17 cellular contexts compared by ENCODE assay signal in the genomic region with DNA sequence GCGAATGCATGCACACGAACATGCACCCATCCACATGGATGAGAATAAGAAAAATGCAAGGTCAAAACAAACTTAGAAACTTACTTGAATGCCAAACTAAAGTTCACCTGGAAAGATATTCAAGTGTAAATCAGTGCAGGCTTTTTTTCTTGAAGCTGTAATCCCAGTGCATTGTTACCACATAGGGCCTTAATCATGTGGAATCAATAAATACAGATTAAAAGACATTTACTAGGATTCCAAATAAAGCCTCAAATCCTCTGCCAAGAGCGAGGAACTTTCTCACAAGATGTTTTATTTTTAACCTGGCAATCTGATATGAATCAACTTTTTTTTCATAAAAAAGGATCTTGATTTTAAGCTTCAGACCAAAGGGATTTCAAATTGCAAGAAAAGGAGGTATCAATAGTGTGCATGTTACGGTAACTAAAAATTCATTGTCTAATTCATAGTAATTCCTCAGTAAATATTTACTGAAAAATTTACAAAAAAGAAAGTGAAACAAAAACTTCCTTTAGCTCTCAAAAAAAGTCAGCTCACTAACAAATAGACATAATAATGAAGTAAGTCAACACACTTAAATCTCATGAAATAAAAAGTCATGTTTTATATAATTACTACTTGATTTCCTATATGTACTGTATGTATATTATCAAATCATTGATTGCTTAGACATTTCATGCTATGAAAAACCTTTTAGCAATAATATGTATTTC.
DNase-seq lines count a peak whose midpoint lies in the region; ATAC-seq, FAIRE-seq and TF ChIP-seq lines count a peak whose summit lies in the region.
"Had no signal": no experiment of that assay in that cellular context is flagged by ENCODE, and none has a peak within 500 bp of the region (broad histone marks: within the 10 kb centered on the region; RNA-seq: fewer than 3 reads in every experiment).

No MANE protein-coding gene starts in this region.

- no peaks in the 10 kb centered on the region for H3K27me3 ChIP-seq in GM23338 (ENCODE audit: insufficient read depth)
- H3K27me3 ChIP-seq: gastrocnemius medialis had no signal

- no peaks in the 10 kb centered on the region for H3K36me3 ChIP-seq in GM23338 (ENCODE audit: insufficient read depth)
- H3K36me3 ChIP-seq: gastrocnemius medialis had no signal

- no peak overlapping the region for H3K4me3 Mint-ChIP-seq in GM23338
- H3K4me3 Mint-ChIP-seq: activated naive CD4-positive, alpha-beta T cell treated with anti-CD3 and anti-CD28 coated beads, Interleukin-2, amount 10 ng/mL, durations not matched to agents 7 days and 5 days; neural crest cell had no signal

- H3K36me3 Mint-ChIP-seq in GM23338 (ENCODE audit: low read depth): no peaks in the 10 kb centered on the region
- H3K36me3 Mint-ChIP-seq: activated naive CD4-positive, alpha-beta T cell treated with anti-CD3 and anti-CD28 coated beads, Interleukin-2, amount 10 ng/mL, durations not matched to agents 7 days and 5 days had no signal

- H3K4me1 ChIP-seq in GM23338 (ENCODE audit: insufficient read depth): peaks cover 15% of the 10 kb centered on the region; the same call in 1 of the 2 replicates
- H3K4me1 ChIP-seq: gastrocnemius medialis had no signal

- H3K4me3 ChIP-seq in GM23338 (no peak overlapping the region), lower leg skin (ENCODE audit: low read depth, poor library complexity, severe bottlenecking) (no peak overlapping the region)

- intact Hi-C loops in lower leg skin (cut with DNase I; ENCODE audit: low total_unique reads): no loop called here

- H3K4me2 ChIP-seq in GM23338: 0 out of 2 replicates have a peak overlapping the region, but pooled peaks have one; percentile 8

- H3K9me2 ChIP-seq in GM23338 (ENCODE audit: insufficient read depth): no peaks in the 10 kb centered on the region

- H3K79me2 ChIP-seq in GM23338 (replicated peaks; ENCODE audit: insufficient read depth): no peaks in the 10 kb centered on the region

- DNase-seq in GM23338 (ENCODE audit: low spot score) (no peak), left lobe of liver (ENCODE audit: low spot score) (no peak), anterior cingulate cortex (lab: John Stamatoyannopoulos, UW) (no peak), NCI-H1092 treated with DMSO at 0.1 percent for 48 hours (lab: John Stamatoyannopoulos, UW) (no peak), lower leg skin (ENCODE audit: low spot score in 2 of 2) (no peak)
- DNase-seq in activated CD8-positive, alpha-beta memory T cell treated with anti-CD3 and anti-CD28 coated beads for 24 hours: no peak
- DNase-seq: activated naive CD4-positive, alpha-beta T cell treated with anti-CD3 and anti-CD28 coated beads, Interleukin-2, amount 10 ng/mL, durations not matched to agents 7 days and 5 days; AML-193; gastrocnemius medialis; H7; left cardiac atrium; NCI-H345 had no signal

- H3K27ac ChIP-seq in GM23338 (ENCODE audit: low read depth): no peak overlapping the region
- H3K27ac ChIP-seq: gastrocnemius medialis had no signal

- H3K27me3 Mint-ChIP-seq in GM23338 (ENCODE audit: insufficient read depth, low read depth, poor library complexity): no peaks in the 10 kb centered on the region
- H3K27me3 Mint-ChIP-seq: activated naive CD4-positive, alpha-beta T cell treated with anti-CD3 and anti-CD28 coated beads, Interleukin-2, amount 10 ng/mL, durations not matched to agents 7 days and 5 days had no signal

- H4K20me1 ChIP-seq in GM23338 (replicated peaks; ENCODE audit: insufficient read depth): no peaks in the 10 kb centered on the region

- no peak for TF ChIP-seq POLR2A in lower leg skin (IDR thresholded peaks at IDR 0.05)

- H3K9me3 Mint-ChIP-seq in GM23338: no peaks in the 10 kb centered on the region
- H3K9me3 Mint-ChIP-seq: activated naive CD4-positive, alpha-beta T cell treated with anti-CD3 and anti-CD28 coated beads, Interleukin-2, amount 10 ng/mL, durations not matched to agents 7 days and 5 days; neural crest cell had no signal

- peaks cover 12% of the 10 kb centered on the region; the same call in 2 of the 3 replicates for H3K4me1 Mint-ChIP-seq in GM23338
- H3K4me1 Mint-ChIP-seq: activated naive CD4-positive, alpha-beta T cell treated with anti-CD3 and anti-CD28 coated beads, Interleukin-2, amount 10 ng/mL, durations not matched to agents 7 days and 5 days had no signal

- FAIRE-seq in A204.1 (lab: Jason Lieb, UNC) (peak; percentile 85), colon (lab: Jason Lieb, UNC) (peak; percentile 64)
- FAIRE-seq: GM12892 had no signal

- H3F3A ChIP-seq in GM23338 (replicated peaks; ENCODE audit: low read depth): no peaks in the 10 kb centered on the region

- WGBS in lower leg skin, 2 donors: 39 to 40% methylated on average over 4 of the region's 4 CpGs

- TF ChIP-seq CTCF in GM23338 (conservative IDR thresholded peaks at IDR 0.05; ENCODE audit: low read depth in 2 of 2) (no peak), lower leg skin (IDR thresholded peaks at IDR 0.05) (no peak)

- H2AFZ ChIP-seq in GM23338: no peak overlapping the region

- H3K27ac Mint-ChIP-seq in GM23338: no peak overlapping the region
- H3K27ac Mint-ChIP-seq: activated naive CD4-positive, alpha-beta T cell treated with anti-CD3 and anti-CD28 coated beads, Interleukin-2, amount 10 ng/mL, durations not matched to agents 7 days and 5 days had no signal

- ATAC-seq in GM23338 (no peak), left lobe of liver (peak; percentile 27)
- ATAC-seq: gastrocnemius medialis, left cardiac atrium, Right ventricle myocardium inferior had no signal

TF ChIP-seq in GM23338, 12 proteins besides CTCF, POLR2A, EP300 and RAD21 (continues in another document):
- TF ChIP-seq EZH2 (IDR thresholded peaks at IDR 0.05; ENCODE audit: low read depth, unreplicated experiment): no peak
- TF ChIP-seq ZNF114 (CRISPR knock-in tag; IDR thresholded peaks at IDR 0.05): no peak
- TF ChIP-seq REST (IDR thresholded peaks at IDR 0.05; ENCODE audit: unreplicated experiment): no peak
- TF ChIP-seq JUNB (IDR thresholded peaks at IDR 0.05; ENCODE audit: unreplicated experiment): no peak
- no peak for TF ChIP-seq STAT1 (IDR thresholded peaks at IDR 0.05; ENCODE audit: unreplicated experiment)
- TF ChIP-seq EZH2phosphoT487 (IDR thresholded peaks at IDR 0.05; ENCODE audit: unreplicated experiment): no peak
- TF ChIP-seq, protein P1, sequence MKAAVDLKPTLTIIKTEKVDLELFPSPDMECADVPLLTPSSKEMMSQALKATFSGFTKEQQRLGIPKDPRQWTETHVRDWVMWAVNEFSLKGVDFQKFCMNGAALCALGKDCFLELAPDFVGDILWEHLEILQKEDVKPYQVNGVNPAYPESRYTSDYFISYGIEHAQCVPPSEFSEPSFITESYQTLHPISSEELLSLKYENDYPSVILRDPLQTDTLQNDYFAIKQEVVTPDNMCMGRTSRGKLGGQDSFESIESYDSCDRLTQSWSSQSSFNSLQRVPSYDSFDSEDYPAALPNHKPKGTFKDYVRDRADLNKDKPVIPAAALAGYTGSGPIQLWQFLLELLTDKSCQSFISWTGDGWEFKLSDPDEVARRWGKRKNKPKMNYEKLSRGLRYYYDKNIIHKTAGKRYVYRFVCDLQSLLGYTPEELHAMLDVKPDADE (IDR thresholded peaks at IDR 0.05): no peak
- no peak for TF ChIP-seq NANOG (IDR thresholded peaks at IDR 0.05; ENCODE audit: borderline replicate concordance)
